1 cellular context compared by ENCODE assay signal in the genomic region with DNA sequence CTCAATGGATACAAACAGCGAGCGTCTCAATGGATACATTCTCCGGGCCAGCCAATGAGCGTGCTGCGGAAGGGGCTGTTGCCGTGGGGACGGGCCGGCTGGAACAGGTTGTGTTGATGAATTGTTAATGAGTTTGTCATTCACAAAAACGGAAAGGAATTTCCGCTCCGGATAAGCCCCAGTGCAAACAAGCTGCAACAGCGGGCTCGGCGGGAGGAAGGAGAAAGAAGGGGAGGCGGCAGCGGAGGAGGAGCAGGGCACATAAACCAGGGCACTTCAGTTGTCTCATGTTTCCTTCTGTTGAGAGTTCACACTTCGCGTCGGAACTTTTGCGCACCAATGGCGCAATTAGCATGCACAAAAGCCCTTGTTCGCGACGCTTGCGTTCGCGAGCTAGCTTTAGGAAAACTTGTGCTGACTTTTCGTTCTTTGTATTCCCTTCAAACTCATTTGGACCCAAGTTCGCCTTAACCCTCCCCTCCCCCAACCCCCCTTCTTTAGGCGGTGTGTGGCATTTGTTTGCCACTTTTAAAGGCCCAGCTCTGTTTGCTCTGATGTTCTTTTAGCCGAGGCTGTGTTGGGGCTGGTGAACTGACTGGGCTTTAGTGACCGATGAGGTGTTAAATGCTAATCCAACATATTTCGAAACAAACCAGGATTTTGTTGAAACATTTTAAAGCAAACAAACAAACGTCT.
TF ChIP-seq lines count a peak whose summit lies in the region.

A gene with protein sequence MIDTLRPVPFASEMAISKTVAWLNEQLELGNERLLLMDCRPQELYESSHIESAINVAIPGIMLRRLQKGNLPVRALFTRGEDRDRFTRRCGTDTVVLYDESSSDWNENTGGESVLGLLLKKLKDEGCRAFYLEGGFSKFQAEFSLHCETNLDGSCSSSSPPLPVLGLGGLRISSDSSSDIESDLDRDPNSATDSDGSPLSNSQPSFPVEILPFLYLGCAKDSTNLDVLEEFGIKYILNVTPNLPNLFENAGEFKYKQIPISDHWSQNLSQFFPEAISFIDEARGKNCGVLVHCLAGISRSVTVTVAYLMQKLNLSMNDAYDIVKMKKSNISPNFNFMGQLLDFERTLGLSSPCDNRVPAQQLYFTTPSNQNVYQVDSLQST (minus strand): TSS at position 10 of the 696 bp plus-strand sequence. CDS start 462 bp downstream, outside the sequence.

TF ChIP-seq in HepG2, 621 proteins besides CTCF, POLR2A, EP300 and RAD21 (continued from another document and continues in another):
- TF ChIP-seq, protein P1, sequence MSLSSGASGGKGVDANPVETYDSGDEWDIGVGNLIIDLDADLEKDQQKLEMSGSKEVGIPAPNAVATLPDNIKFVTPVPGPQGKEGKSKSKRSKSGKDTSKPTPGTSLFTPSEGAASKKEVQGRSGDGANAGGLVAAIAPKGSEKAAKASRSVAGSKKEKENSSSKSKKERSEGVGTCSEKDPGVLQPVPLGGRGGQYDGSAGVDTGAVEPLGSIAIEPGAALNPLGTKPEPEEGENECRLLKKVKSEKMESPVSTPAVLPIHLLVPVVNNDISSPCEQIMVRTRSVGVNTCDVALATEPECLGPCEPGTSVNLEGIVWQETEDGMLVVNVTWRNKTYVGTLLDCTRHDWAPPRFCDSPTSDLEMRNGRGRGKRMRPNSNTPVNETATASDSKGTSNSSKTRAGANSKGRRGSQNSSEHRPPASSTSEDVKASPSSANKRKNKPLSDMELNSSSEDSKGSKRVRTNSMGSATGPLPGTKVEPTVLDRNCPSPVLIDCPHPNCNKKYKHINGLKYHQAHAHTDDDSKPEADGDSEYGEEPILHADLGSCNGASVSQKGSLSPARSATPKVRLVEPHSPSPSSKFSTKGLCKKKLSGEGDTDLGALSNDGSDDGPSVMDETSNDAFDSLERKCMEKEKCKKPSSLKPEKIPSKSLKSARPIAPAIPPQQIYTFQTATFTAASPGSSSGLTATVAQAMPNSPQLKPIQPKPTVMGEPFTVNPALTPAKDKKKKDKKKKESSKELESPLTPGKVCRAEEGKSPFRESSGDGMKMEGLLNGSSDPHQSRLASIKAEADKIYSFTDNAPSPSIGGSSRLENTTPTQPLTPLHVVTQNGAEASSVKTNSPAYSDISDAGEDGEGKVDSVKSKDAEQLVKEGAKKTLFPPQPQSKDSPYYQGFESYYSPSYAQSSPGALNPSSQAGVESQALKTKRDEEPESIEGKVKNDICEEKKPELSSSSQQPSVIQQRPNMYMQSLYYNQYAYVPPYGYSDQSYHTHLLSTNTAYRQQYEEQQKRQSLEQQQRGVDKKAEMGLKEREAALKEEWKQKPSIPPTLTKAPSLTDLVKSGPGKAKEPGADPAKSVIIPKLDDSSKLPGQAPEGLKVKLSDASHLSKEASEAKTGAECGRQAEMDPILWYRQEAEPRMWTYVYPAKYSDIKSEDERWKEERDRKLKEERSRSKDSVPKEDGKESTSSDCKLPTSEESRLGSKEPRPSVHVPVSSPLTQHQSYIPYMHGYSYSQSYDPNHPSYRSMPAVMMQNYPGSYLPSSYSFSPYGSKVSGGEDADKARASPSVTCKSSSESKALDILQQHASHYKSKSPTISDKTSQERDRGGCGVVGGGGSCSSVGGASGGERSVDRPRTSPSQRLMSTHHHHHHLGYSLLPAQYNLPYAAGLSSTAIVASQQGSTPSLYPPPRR (CRISPR knock-in tag; IDR thresholded peaks at IDR 0.05; ENCODE audit: borderline replicate concordance): peak; percentile 98
- TF ChIP-seq ZNF143 (CRISPR knock-in tag; IDR thresholded peaks at IDR 0.05) (0 out of 2 replicates have a peak, but pooled peaks have one; percentile 52), KDM4B (CRISPR knock-in tag; IDR thresholded peaks at IDR 0.05) (peak; percentile 88), CCAR2 (optimal IDR thresholded peaks at IDR 0.05; ENCODE audit: low read depth, low read length) (no peak), ZFP36 (IDR thresholded peaks at IDR 0.05; ENCODE audit: borderline replicate concordance, low read depth, low read length, partially characterized antibody) (no peak), ZNF282 (IDR thresholded peaks at IDR 0.05; ENCODE audit: partially characterized antibody) (no peak), RNF2 (conservative IDR thresholded peaks at IDR 0.05; ENCODE audit: low read depth) (no peak), ZNF546 (CRISPR knock-in tag; conservative IDR thresholded peaks at IDR 0.05) (no peak; the same call in 1 of the 2 replicates), ZFX (CRISPR knock-in tag; IDR thresholded peaks at IDR 0.05; ENCODE audit: low read depth) (peak; percentile 21), ZNF589 (CRISPR knock-in tag; conservative IDR thresholded peaks at IDR 0.05) (0 out of 2 replicates have a peak, but pooled peaks have one; percentile 10), ZNF451 (CRISPR knock-in tag; IDR thresholded peaks at IDR 0.05) (no peak), ZNF567 (CRISPR knock-in tag; IDR thresholded peaks at IDR 0.05; ENCODE audit: borderline replicate concordance) (no peak), MTF2 (CRISPR knock-in tag; IDR thresholded peaks at IDR 0.05; ENCODE audit: borderline replicate concordance) (no peak), KLF13 (CRISPR knock-in tag; IDR thresholded peaks at IDR 0.05) (no peak), U2AF1 (optimal IDR thresholded peaks at IDR 0.05; ENCODE audit: low read depth, low read length) (no peak), SALL2 (CRISPR knock-in tag; IDR thresholded peaks at IDR 0.05) (peak; percentile 91), PRMT3 (CRISPR knock-in tag; IDR thresholded peaks at IDR 0.05; ENCODE audit: borderline replicate concordance, low read depth) (0 out of 2 replicates have a peak, but pooled peaks have one; percentile 19), KLF6 (CRISPR knock-in tag; IDR thresholded peaks at IDR 0.05) (no peak)
- TF ChIP-seq, protein P2, sequence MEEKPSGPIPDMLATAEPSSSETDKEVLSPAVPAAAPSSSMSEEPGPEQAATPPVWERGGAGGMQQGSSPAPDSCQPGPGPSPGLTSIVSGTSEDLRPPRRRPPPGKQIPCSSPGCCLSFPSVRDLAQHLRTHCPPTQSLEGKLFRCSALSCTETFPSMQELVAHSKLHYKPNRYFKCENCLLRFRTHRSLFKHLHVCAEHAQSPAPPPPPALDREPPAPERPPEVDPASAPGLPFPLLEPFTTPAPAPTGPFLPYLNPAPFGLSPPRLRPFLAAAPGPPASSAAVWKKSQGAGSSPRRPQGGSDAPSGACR (CRISPR knock-in tag; IDR thresholded peaks at IDR 0.05): peak; percentile 33; the same call in 1 of the 2 replicates
- TF ChIP-seq, protein P3, sequence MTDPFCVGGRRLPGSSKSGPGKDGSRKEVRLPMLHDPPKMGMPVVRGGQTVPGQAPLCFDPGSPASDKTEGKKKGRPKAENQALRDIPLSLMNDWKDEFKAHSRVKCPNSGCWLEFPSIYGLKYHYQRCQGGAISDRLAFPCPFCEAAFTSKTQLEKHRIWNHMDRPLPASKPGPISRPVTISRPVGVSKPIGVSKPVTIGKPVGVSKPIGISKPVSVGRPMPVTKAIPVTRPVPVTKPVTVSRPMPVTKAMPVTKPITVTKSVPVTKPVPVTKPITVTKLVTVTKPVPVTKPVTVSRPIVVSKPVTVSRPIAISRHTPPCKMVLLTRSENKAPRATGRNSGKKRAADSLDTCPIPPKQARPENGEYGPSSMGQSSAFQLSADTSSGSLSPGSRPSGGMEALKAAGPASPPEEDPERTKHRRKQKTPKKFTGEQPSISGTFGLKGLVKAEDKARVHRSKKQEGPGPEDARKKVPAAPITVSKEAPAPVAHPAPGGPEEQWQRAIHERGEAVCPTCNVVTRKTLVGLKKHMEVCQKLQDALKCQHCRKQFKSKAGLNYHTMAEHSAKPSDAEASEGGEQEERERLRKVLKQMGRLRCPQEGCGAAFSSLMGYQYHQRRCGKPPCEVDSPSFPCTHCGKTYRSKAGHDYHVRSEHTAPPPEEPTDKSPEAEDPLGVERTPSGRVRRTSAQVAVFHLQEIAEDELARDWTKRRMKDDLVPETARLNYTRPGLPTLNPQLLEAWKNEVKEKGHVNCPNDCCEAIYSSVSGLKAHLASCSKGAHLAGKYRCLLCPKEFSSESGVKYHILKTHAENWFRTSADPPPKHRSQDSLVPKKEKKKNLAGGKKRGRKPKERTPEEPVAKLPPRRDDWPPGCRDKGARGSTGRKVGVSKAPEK (CRISPR knock-in tag; IDR thresholded peaks at IDR 0.05; ENCODE audit: borderline replicate concordance): no peak
- TF ChIP-seq, protein P4, sequence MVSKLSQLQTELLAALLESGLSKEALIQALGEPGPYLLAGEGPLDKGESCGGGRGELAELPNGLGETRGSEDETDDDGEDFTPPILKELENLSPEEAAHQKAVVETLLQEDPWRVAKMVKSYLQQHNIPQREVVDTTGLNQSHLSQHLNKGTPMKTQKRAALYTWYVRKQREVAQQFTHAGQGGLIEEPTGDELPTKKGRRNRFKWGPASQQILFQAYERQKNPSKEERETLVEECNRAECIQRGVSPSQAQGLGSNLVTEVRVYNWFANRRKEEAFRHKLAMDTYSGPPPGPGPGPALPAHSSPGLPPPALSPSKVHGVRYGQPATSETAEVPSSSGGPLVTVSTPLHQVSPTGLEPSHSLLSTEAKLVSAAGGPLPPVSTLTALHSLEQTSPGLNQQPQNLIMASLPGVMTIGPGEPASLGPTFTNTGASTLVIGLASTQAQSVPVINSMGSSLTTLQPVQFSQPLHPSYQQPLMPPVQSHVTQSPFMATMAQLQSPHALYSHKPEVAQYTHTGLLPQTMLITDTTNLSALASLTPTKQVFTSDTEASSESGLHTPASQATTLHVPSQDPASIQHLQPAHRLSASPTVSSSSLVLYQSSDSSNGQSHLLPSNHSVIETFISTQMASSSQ (IDR thresholded peaks at IDR 0.05; ENCODE audit: low read depth): peak; percentile 86
- TF ChIP-seq, protein P4 (CRISPR knock-in tag; IDR thresholded peaks at IDR 0.05; ENCODE audit: borderline replicate concordance): peak; percentile 95
- TF ChIP-seq, protein P5, sequence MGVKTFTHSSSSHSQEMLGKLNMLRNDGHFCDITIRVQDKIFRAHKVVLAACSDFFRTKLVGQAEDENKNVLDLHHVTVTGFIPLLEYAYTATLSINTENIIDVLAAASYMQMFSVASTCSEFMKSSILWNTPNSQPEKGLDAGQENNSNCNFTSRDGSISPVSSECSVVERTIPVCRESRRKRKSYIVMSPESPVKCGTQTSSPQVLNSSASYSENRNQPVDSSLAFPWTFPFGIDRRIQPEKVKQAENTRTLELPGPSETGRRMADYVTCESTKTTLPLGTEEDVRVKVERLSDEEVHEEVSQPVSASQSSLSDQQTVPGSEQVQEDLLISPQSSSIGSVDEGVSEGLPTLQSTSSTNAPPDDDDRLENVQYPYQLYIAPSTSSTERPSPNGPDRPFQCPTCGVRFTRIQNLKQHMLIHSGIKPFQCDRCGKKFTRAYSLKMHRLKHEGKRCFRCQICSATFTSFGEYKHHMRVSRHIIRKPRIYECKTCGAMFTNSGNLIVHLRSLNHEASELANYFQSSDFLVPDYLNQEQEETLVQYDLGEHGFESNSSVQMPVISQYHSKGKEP (CRISPR knock-in tag; IDR thresholded peaks at IDR 0.05): no peak
- TF ChIP-seq, protein P6, sequence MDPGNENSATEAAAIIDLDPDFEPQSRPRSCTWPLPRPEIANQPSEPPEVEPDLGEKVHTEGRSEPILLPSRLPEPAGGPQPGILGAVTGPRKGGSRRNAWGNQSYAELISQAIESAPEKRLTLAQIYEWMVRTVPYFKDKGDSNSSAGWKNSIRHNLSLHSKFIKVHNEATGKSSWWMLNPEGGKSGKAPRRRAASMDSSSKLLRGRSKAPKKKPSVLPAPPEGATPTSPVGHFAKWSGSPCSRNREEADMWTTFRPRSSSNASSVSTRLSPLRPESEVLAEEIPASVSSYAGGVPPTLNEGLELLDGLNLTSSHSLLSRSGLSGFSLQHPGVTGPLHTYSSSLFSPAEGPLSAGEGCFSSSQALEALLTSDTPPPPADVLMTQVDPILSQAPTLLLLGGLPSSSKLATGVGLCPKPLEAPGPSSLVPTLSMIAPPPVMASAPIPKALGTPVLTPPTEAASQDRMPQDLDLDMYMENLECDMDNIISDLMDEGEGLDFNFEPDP (CRISPR knock-in tag; conservative IDR thresholded peaks at IDR 0.05): no peak
- TF ChIP-seq, protein P7, sequence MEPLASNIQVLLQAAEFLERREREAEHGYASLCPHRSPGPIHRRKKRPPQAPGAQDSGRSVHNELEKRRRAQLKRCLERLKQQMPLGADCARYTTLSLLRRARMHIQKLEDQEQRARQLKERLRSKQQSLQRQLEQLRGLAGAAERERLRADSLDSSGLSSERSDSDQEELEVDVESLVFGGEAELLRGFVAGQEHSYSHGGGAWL (CRISPR knock-in tag; IDR thresholded peaks at IDR 0.05): peak; percentile 43; the same call in 1 of the 2 replicates
- TF ChIP-seq, protein P8, sequence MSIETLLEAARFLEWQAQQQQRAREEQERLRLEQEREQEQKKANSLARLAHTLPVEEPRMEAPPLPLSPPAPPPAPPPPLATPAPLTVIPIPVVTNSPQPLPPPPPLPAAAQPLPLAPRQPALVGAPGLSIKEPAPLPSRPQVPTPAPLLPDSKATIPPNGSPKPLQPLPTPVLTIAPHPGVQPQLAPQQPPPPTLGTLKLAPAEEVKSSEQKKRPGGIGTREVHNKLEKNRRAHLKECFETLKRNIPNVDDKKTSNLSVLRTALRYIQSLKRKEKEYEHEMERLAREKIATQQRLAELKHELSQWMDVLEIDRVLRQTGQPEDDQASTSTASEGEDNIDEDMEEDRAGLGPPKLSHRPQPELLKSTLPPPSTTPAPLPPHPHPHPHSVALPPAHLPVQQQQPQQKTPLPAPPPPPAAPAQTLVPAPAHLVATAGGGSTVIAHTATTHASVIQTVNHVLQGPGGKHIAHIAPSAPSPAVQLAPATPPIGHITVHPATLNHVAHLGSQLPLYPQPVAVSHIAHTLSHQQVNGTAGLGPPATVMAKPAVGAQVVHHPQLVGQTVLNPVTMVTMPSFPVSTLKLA (IDR thresholded peaks at IDR 0.05): peak; percentile 75
